10 cellular contexts compared by ENCODE assay signal in genomic region chr5:157540124-157540523, GRCh38. TPM values are rescaled to one million over a fixed set of nuclear protein-coding genes. Genes with fewer than 3 reads are reported as not detected.
DNase-seq lines count a peak whose midpoint lies in the region; ATAC-seq lines count a peak whose summit lies in the region.
"Had no signal": no experiment of that assay in that cellular context is flagged by ENCODE, and none has a peak within 500 bp of the region (broad histone marks: within the 10 kb centered on the region; RNA-seq: fewer than 3 reads in every experiment).

No MANE protein-coding gene starts in this region.

- peaks cover 90% of the 10 kb centered on the region for H3K4me1 Mint-ChIP-seq in activated T-helper 1 cell treated with anti-CD3 and anti-CD28 coated beads, Interleukin-12 subunit alpha, Interleukin-12 subunit beta, Interleukin-2, Interleukin-4 antibody, amounts not matched to agents 30 ng/mL and 10 ng/mL and 1 ng/mL, durations not matched to agents 14 hours and 24 hours and 36 hours (ENCODE audit: low read depth)
- peaks cover 52% of the 10 kb centered on the region for H3K4me1 Mint-ChIP-seq in memory B cell

- no peaks in the 10 kb centered on the region for H3K27me3 Mint-ChIP-seq in activated T-helper 1 cell treated with anti-CD3 and anti-CD28 coated beads, Interleukin-12 subunit alpha, Interleukin-12 subunit beta, Interleukin-2, Interleukin-4 antibody, amounts not matched to agents 30 ng/mL and 10 ng/mL and 1 ng/mL, durations not matched to agents 14 hours and 24 hours and 36 hours (ENCODE audit: insufficient read depth)
- H3K27me3 Mint-ChIP-seq in memory B cell, result no peaks in the 10 kb centered on the region

- peak overlapping the region in 9 of 11 experiments; percentile 51 to 76 (median 63); a peak in 14 of 22 replicates for H3K4me2 ChIP-seq in BLaER1 treated with 17β-estradiol and CSF1 and Interleukin-3, amounts not matched to agents 10 nM and 100 nM

- no peak overlapping the region; a peak in 1 of 22 replicates for H3K9ac ChIP-seq in BLaER1 treated with 17β-estradiol and CSF1 and Interleukin-3, amounts not matched to agents 10 nM and 100 nM

- H3K27ac ChIP-seq in BLaER1 treated with 17β-estradiol and CSF1 and Interleukin-3, amounts not matched to agents 10 nM and 100 nM, result peak overlapping the region in 2 of 11 experiments; percentile 5 to 30; a peak in 2 of 22 replicates
- no peak overlapping the region for H3K27ac ChIP-seq in aorta (ENCODE audit: low read depth in 1 of 2, low read length in 2 of 2)

- ATAC-seq in GM19455 (IDR thresholded peaks at IDR 0.05; ENCODE audit: unreplicated experiment), result peak; percentile 15
- ATAC-seq in memory B cell (ENCODE audit: low read depth), result no peak
- no peak for ATAC-seq in aorta (ENCODE audit: low FRiP score)

- H3K27me3 ChIP-seq in BLaER1 treated with 17β-estradiol and CSF1 and Interleukin-3, amounts not matched to agents 10 nM and 100 nM, result no peaks in the 10 kb centered on the region
- H3K27me3 ChIP-seq in aorta (ENCODE audit: control insufficient read depth in 1 of 2, insufficient read depth in 2 of 2, low read length in 1 of 2), result no peaks in the 10 kb centered on the region

- H3K36me3 ChIP-seq in BLaER1 treated with 17β-estradiol and CSF1 and Interleukin-3, amounts not matched to agents 10 nM and 100 nM, result peaks cover 0 to 22% (median 17%) of the 10 kb centered on the region in 11 experiments; a peak in 16 of 22 replicates
- H3K36me3 ChIP-seq in aorta (ENCODE audit: control insufficient read depth in 1 of 2, insufficient read depth in 2 of 2, low read length in 1 of 2), result peaks cover 0 to 2% of the 10 kb centered on the region in 2 donors

- peak overlapping the region; percentile 93 for H3K27ac Mint-ChIP-seq in activated T-helper 1 cell treated with anti-CD3 and anti-CD28 coated beads, Interleukin-12 subunit alpha, Interleukin-12 subunit beta, Interleukin-2, Interleukin-4 antibody, amounts not matched to agents 30 ng/mL and 10 ng/mL and 1 ng/mL, durations not matched to agents 14 hours and 24 hours and 36 hours
- peak overlapping the region; percentile 75 for H3K27ac Mint-ChIP-seq in memory B cell

- H3K9me3 ChIP-seq in BLaER1 treated with 17β-estradiol and CSF1 and Interleukin-3, amounts not matched to agents 10 nM and 100 nM (replicated peaks in 1 of 11), result peaks cover 0 to 5% (median 0%) of the 10 kb centered on the region in 11 experiments; a peak in 1 of 22 replicates
- H3K9me3 ChIP-seq in aorta (ENCODE audit: control insufficient read depth, low read length), result no peaks in the 10 kb centered on the region
- H3K9me3 ChIP-seq: Caco-2 had no signal

- no peak for DNase-seq in activated T-helper 1 cell treated with anti-CD3 and anti-CD28 coated beads, Interleukin-12 subunit alpha, Interleukin-12 subunit beta, Interleukin-2, Interleukin-4 antibody, amounts not matched to agents 30 ng/mL and 10 ng/mL and 1 ng/mL, durations not matched to agents 14 hours and 24 hours and 36 hours (ENCODE audit: low spot score)
- DNase-seq in memory B cell (ENCODE audit: low spot score in 2 of 2) (no peak), aorta (no peak), DMS79 treated with DMSO at 0.1 percent for 48 hours (lab: John Stamatoyannopoulos, UW) (no peak), GF-D8 (lab: John Stamatoyannopoulos, UW) (no peak)
- DNase-seq in stimulated activated CD4-positive, alpha-beta T cell treated with anti-CD3 and anti-CD28 coated beads, Interleukin-2, amount 100 ng/mL, for 24 hours, result no peak
- DNase-seq: Caco-2, NCI-H2171 had no signal

- 93 to 97% methylated on average over 2 of the region's 2 CpGs for WGBS in aorta, 2 donors

- intact Hi-C loops in activated T-helper 1 cell treated with anti-CD3 and anti-CD28 coated beads, Interleukin-12 subunit alpha, Interleukin-12 subunit beta, Interleukin-2, Interleukin-4 antibody, amounts not matched to agents 30 ng/mL and 10 ng/mL and 1 ng/mL, durations not matched to agents 14 hours and 24 hours and 36 hours (cut with micrococcal nuclease), result loop anchor here (1.0 to 5.0 kb wide), 13 partner anchors 42 to 618 kb away; partner anchors contain the start of genes C5orf52, CLINT1, LSM11 and THG1L
- intact Hi-C loops in aorta (cut with DNase I), result no loop called here

- H3K36me3 Mint-ChIP-seq in activated T-helper 1 cell treated with anti-CD3 and anti-CD28 coated beads, Interleukin-12 subunit alpha, Interleukin-12 subunit beta, Interleukin-2, Interleukin-4 antibody, amounts not matched to agents 30 ng/mL and 10 ng/mL and 1 ng/mL, durations not matched to agents 14 hours and 24 hours and 36 hours (ENCODE audit: low read depth), result peaks cover 60% of the 10 kb centered on the region
- H3K36me3 Mint-ChIP-seq in memory B cell, result peaks cover 24% of the 10 kb centered on the region

- H3K4me3 ChIP-seq in BLaER1 treated with 17β-estradiol and CSF1 and Interleukin-3, amounts not matched to agents 10 nM and 100 nM, result no peak overlapping the region
- H3K4me3 ChIP-seq in aorta (ENCODE audit: low read length in 2 of 2), result no peak overlapping the region

- H3K4me3 Mint-ChIP-seq in activated T-helper 1 cell treated with anti-CD3 and anti-CD28 coated beads, Interleukin-12 subunit alpha, Interleukin-12 subunit beta, Interleukin-2, Interleukin-4 antibody, amounts not matched to agents 30 ng/mL and 10 ng/mL and 1 ng/mL, durations not matched to agents 14 hours and 24 hours and 36 hours, result peak overlapping the region; percentile 63
- H3K4me3 Mint-ChIP-seq in memory B cell, result peak overlapping the region; percentile 65

- H4K20me1 ChIP-seq in BLaER1 treated with 17β-estradiol and CSF1 and Interleukin-3, amounts not matched to agents 10 nM and 100 nM, result peaks cover 0 to 42% (median 0%) of the 10 kb centered on the region in 11 experiments; a peak in 3 of 22 replicates

- H3K4me1 ChIP-seq in BLaER1 treated with 17β-estradiol and CSF1 and Interleukin-3, amounts not matched to agents 10 nM and 100 nM, result peaks cover 9 to 42% (median 21%) of the 10 kb centered on the region in 10 experiments; a peak in 19 of 20 replicates
- peaks cover 1 to 5% of the 10 kb centered on the region in 2 donors for H3K4me1 ChIP-seq in aorta (ENCODE audit: control insufficient read depth in 1 of 2, insufficient read depth in 2 of 2, low read length in 2 of 2)

- H3K9me3 Mint-ChIP-seq in activated T-helper 1 cell treated with anti-CD3 and anti-CD28 coated beads, Interleukin-12 subunit alpha, Interleukin-12 subunit beta, Interleukin-2, Interleukin-4 antibody, amounts not matched to agents 30 ng/mL and 10 ng/mL and 1 ng/mL, durations not matched to agents 14 hours and 24 hours and 36 hours, result no peaks in the 10 kb centered on the region
- H3K9me3 Mint-ChIP-seq in memory B cell, result no peaks in the 10 kb centered on the region

RNA-seq across cellular contexts. Expression of gene ADAM19, which starts 35.5 kb away (rescaled TPM):
- 341 and 348 TPM in 2 replicates for total RNA-seq in activated T-helper 1 cell treated with anti-CD3 and anti-CD28 coated beads, Interleukin-12 subunit alpha, Interleukin-12 subunit beta, Interleukin-2, Interleukin-4 antibody, amounts not matched to agents 30 ng/mL and 10 ng/mL and 1 ng/mL, durations not matched to agents 14 hours and 24 hours and 36 hours
- 10 to 100 TPM; 31.0 to 42.8 TPM for total RNA-seq in aorta
- 1 to 10 TPM; 1.5 to 9.6 TPM for polyA plus RNA-seq in aorta
